31 cellular contexts compared by ENCODE assay signal in genomic region chr10:35888400-35888799, GRCh38.
"Had no signal": no experiment of that assay in that cellular context is flagged by ENCODE, and none has a peak within 500 bp of the region (broad histone marks: within the 10 kb centered on the region; RNA-seq: fewer than 3 reads in every experiment).

No MANE protein-coding gene starts in this region.

- DNase-seq: activated CD4-positive, alpha-beta T cell treated with anti-CD3 and anti-CD28 coated beads, Interleukin-2, amount 10 ng/mL, durations not matched to agents 24 days and 14 days; activated CD4-positive, alpha-beta T cell treated with anti-CD3 and anti-CD28 coated beads, Interleukin-2, amount 50 U/mL, for 4 hours; activated CD8-positive, alpha-beta T cell treated with anti-CD3 and anti-CD28 coated beads for 36 hours; activated gamma-delta T cell treated with Interleukin-2 at 50 U/mL for 16 hours; activated naive CD4-positive, alpha-beta T cell treated with anti-CD3 and anti-CD28 coated beads, Interleukin-2, amount 10 ng/mL, durations not matched to agents 7 days and 5 days; activated naive CD8-positive, alpha-beta T cell treated with anti-CD3 and anti-CD28 coated beads, Interleukin-2, amount 50 U/mL, for 24 hours; activated T-cell treated with anti-CD3 and anti-CD28 coated beads, Interleukin-2, amount 50 U/mL, for 24 hours; anterior cingulate cortex; central memory CD4-positive, alpha-beta T cell; Karpas-422; KBM-7; MG63; NCI-H1048; NCI-H1105 treated with DMSO at 0.1 percent for 48 hours; NCI-H1436; NCI-H1694; NCI-H1930; NCI-H2081 treated with DMSO at 0.1 percent for 48 hours; NCI-H226; NCI-H446 treated with DMSO at 0.1 percent for 48 hours; NCI-H524; NCI-H69; NK-92 treated with Interleukin-12 subunit alpha and Interleukin-12 subunit beta, amount 100 ng/mL, for 24 hours; PC-3; Peyer's patch; RPMI8226; SW 1271; T-helper 1 cell; T-helper 2 cell; T-helper 9 cell had no signal

- H3K36me3 ChIP-seq: MG63, Peyer's patch had no signal

- H3K4me1 ChIP-seq: Peyer's patch had no signal

- H3K27me3 ChIP-seq: MG63, Peyer's patch had no signal

- H3K4me3 ChIP-seq: MG63, Peyer's patch had no signal

- ATAC-seq: activated CD8-positive, alpha-beta T cell treated with anti-CD3 and anti-CD28 coated beads for 36 hours; activated naive CD8-positive, alpha-beta T cell treated with anti-CD3 and anti-CD28 coated beads, Interleukin-2, amount 50 U/mL, for 24 hours; PC-3; Right ventricle myocardium inferior had no signal

- H3K9me3 ChIP-seq: MG63, Peyer's patch had no signal

- H3K27ac ChIP-seq: Peyer's patch had no signal
